29 cellular contexts compared by ENCODE assay signal in the genomic region with DNA sequence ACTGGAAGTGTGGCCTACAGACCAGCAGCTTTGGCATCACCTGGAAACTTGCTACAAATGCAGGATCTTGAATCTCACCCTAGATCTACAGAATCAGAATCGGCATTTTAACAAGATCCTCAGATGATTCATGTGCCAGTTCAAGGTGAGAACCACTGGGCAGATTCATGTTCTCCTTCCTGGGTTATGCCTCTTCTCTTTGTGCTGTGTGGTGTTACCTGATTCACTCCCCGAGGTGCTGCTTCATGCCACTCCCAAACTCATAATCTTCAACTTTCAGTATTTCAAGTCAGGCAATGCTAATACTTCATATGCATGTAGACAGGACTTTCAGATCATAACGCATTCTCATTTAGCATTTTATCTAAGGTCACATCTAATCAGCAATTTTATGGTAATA.
"Had no signal": no experiment of that assay in that cellular context is flagged by ENCODE, and none has a peak within 500 bp of the region (broad histone marks: within the 10 kb centered on the region; RNA-seq: fewer than 3 reads in every experiment).

No MANE protein-coding gene starts in this region.

- H3K4me3 ChIP-seq: body of pancreas, breast epithelium, Peyer's patch, SJSA1 had no signal

- H3K36me3 ChIP-seq: breast epithelium, Peyer's patch, SJSA1 had no signal

- H3K4me2 ChIP-seq: SK-N-SH had no signal

- H3K4me1 ChIP-seq: body of pancreas, Peyer's patch had no signal

- H3K27me3 ChIP-seq: body of pancreas, breast epithelium, Peyer's patch, SJSA1 had no signal

- H3K9ac ChIP-seq: SK-N-SH had no signal

- H3K9me3 ChIP-seq: body of pancreas, breast epithelium, Peyer's patch, SJSA1, SK-N-SH had no signal

- H3K9me2 ChIP-seq: SK-N-SH had no signal

- DNase-seq: activated CD4-positive, alpha-beta T cell treated with anti-CD3 and anti-CD28 coated beads, Interleukin-2, amount 10 ng/mL, durations not matched to agents 24 days and 14 days; activated CD4-positive, alpha-beta T cell treated with anti-CD3 and anti-CD28 coated beads, Interleukin-2, amount 50 U/mL, for 4 hours; activated CD8-positive, alpha-beta T cell treated with anti-CD3 and anti-CD28 coated beads for 36 hours; activated gamma-delta T cell; activated naive CD4-positive, alpha-beta T cell treated with Interleukin-2 at 50 U/mL for 16 hours; activated naive CD8-positive, alpha-beta T cell treated with anti-CD3 and anti-CD28 coated beads, Interleukin-2, amount 10 ng/mL, durations not matched to agents 7 days and 5 days; activated T-cell treated with anti-CD3 and anti-CD28 coated beads, Interleukin-2, amount 50 U/mL, for 24 hours; amygdala; body of pancreas; Karpas-422; KBM-7; NCI-H1048; NCI-H1105 treated with DMSO at 0.1 percent for 48 hours; NCI-H1436; NCI-H1694; NCI-H1930; NCI-H2081 treated with DMSO at 0.1 percent for 48 hours; NCI-H345; NCI-H510A; NCI-H526; NCI-H748 treated with DMSO at 0.1 percent for 48 hours; NK-92 treated with Interleukin-12 subunit alpha and Interleukin-12 subunit beta, amount 100 ng/mL, for 24 hours; PC-3; Peyer's patch; RPMI8226; SHP77 treated with DMSO at 0.1 percent for 48 hours; SK-N-SH had no signal

- ATAC-seq: activated CD8-positive, alpha-beta T cell treated with anti-CD3 and anti-CD28 coated beads for 36 hours; body of pancreas; PC-3 had no signal

- H3K27ac ChIP-seq: body of pancreas, Peyer's patch, SJSA1 had no signal
